ENCODE assay signal across 11 cellular contexts in the genomic region with DNA sequence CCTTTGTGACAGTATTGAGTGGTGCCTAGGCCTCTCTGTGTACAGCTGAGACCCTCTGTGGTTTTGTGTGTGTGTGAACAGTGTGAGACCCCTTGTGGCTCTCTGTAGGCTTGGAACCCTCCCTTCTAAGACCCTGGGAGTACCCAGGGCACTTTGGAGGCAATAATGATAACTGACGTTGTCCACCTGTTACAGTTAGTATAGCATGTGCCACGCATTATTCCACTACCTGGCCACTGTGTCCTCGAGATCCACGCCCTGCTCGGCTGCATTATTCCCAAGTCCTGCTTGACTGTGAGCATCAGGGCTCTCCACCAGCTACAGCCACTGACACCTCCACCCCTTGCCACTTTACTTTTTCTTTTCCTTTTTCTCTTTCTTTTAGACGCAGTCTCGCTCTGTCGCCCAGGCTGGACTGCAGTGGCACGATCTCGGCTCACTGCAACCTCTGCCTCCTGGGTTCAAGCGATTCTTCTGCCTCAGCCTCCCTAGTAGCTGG. TPM values are rescaled to one million over a fixed set of nuclear protein-coding genes. Genes with fewer than 3 reads are reported as not detected.
DNase-seq lines count a peak whose midpoint lies in the region; ATAC-seq, FAIRE-seq and TF ChIP-seq lines count a peak whose summit lies in the region.
"Had no signal": no experiment of that assay in that cellular context is flagged by ENCODE, and none has a peak within 500 bp of the region (broad histone marks: within the 10 kb centered on the region; RNA-seq: fewer than 3 reads in every experiment).

No MANE protein-coding gene starts in this region.

- peak overlapping the region; percentile 94 for H3K4me3 Mint-ChIP-seq in activated naive CD4-positive, alpha-beta T cell treated with anti-CD3 and anti-CD28 coated beads, Interleukin-2, amount 10 ng/mL, durations not matched to agents 7 days and 5 days
- H3K4me3 Mint-ChIP-seq in activated CD8-positive, alpha-beta T cell treated with anti-CD3 and anti-CD28 coated beads, Interleukin-2, amount 10 ng/mL, durations not matched to agents 7 days and 5 days = peak overlapping the region; percentile 87
- H3K4me3 Mint-ChIP-seq in type B pancreatic cell = peak overlapping the region; percentile 95

- H3K4me1 ChIP-seq in HepG2 (ENCODE audit: insufficient read depth, low read length) (peaks cover 81% of the 10 kb centered on the region), MM.1S (ENCODE audit: low read length) (no peaks in the 10 kb centered on the region)
- H3K4me1 ChIP-seq: BE2C had no signal

- H3K9me2 ChIP-seq in MM.1S (replicated peaks; ENCODE audit: insufficient read depth, low read length) = no peaks in the 10 kb centered on the region

- FAIRE-seq in HepG2 (lab: Jason Lieb, UNC) = no peak

- no peaks in the 10 kb centered on the region for H3K9me3 ChIP-seq in HepG2 (ENCODE audit: low read length)
- H3K9me3 ChIP-seq in MM.1S (replicated peaks; ENCODE audit: insufficient read depth, low read length) = no peaks in the 10 kb centered on the region
- H3K9me3 ChIP-seq: BE2C had no signal

- peak; percentile 14 for DNase-seq in activated naive CD4-positive, alpha-beta T cell treated with anti-CD3 and anti-CD28 coated beads, Interleukin-2, amount 10 ng/mL, durations not matched to agents 7 days and 5 days
- DNase-seq in activated naive CD4-positive, alpha-beta T cell treated with anti-CD3 and anti-CD28 coated beads, Interleukin-2, amount 50 U/mL, for 16 hours = no peak
- DNase-seq in activated CD8-positive, alpha-beta T cell treated with anti-CD3 and anti-CD28 coated beads, Interleukin-2, amount 10 ng/mL, durations not matched to agents 7 days and 5 days = no peak
- no peak for DNase-seq in HepG2 (ENCODE audit: low spot score)
- no peak for DNase-seq in type B pancreatic cell (ENCODE audit: extremely low spot score, unreplicated experiment)
- no peak for DNase-seq in GF-D8 (lab: John Stamatoyannopoulos, UW)
- DNase-seq in head of caudate nucleus = no peak
- DNase-seq in MM.1S = no peak
- DNase-seq: BE2C, NCI-H187 had no signal

- no peak overlapping the region for H2AFZ ChIP-seq in HepG2 (ENCODE audit: low read length)
- no peak overlapping the region for H2AFZ ChIP-seq in MM.1S (ENCODE audit: low read length)

- POLR2A ChIA-PET in activated CD8-positive, alpha-beta T cell treated with anti-CD3 and anti-CD28 coated beads, Interleukin-2, amount 10 ng/mL, durations not matched to agents 7 days and 5 days (lab: Charles Lee) = interaction anchor here (0.9 to 1.5 kb wide), 3 partner anchors 12 to 76 kb away, joined by 4 read pairs; a partner anchor contains a TSS
- POLR2A ChIA-PET in HepG2 (lab: Yijun Ruan, JAX) = interaction anchor here (2.6 kb wide), 1 partner anchor 41 kb away, joined by 9 read pairs; no protein-coding TSS in a partner anchor

- H3K36me3 ChIP-seq in HepG2 (replicated peaks in 1 of 2; ENCODE audit: control insufficient read depth in 1 of 2, insufficient read depth in 2 of 2, low read length in 2 of 2) (peaks cover 4% of the 10 kb centered on the region in 2 experiments; a peak in 4 of 5 replicates), MM.1S (replicated peaks; ENCODE audit: insufficient read depth, low read length) (no peaks in the 10 kb centered on the region)

- TF ChIP-seq CTCF in HepG2 (CRISPR knock-in tag; IDR thresholded peaks at IDR 0.05) (no peak), type B pancreatic cell (conservative IDR thresholded peaks at IDR 0.05) (no peak), MM.1S (IDR thresholded peaks at IDR 0.05; ENCODE audit: low read length) (no peak)

- H3K4me3 ChIP-seq in HepG2 (replicated peaks in 1 of 3; ENCODE audit: insufficient read depth in 1 of 3, low read depth in 2 of 3, low read length in 3 of 3) = peak overlapping the region; percentile 81 to 86 (median 81); a peak in 5 of 6 replicates
- no peak overlapping the region for H3K4me3 ChIP-seq in MM.1S (ENCODE audit: low read length)

- no peak for TF ChIP-seq POLR2A in HepG2 (IDR thresholded peaks at IDR 0.05; ENCODE audit: insufficient read depth in 1 of 2, low read depth in 2 of 2, low read length in 2 of 2)

- H3K27me3 Mint-ChIP-seq in activated naive CD4-positive, alpha-beta T cell treated with anti-CD3 and anti-CD28 coated beads, Interleukin-2, amount 10 ng/mL, durations not matched to agents 7 days and 5 days = no peaks in the 10 kb centered on the region
- no peaks in the 10 kb centered on the region for H3K27me3 Mint-ChIP-seq in activated CD8-positive, alpha-beta T cell treated with anti-CD3 and anti-CD28 coated beads, Interleukin-2, amount 10 ng/mL, durations not matched to agents 7 days and 5 days (ENCODE audit: low read depth)
- no peaks in the 10 kb centered on the region for H3K27me3 Mint-ChIP-seq in type B pancreatic cell

- H3K27ac Mint-ChIP-seq in activated naive CD4-positive, alpha-beta T cell treated with anti-CD3 and anti-CD28 coated beads, Interleukin-2, amount 10 ng/mL, durations not matched to agents 7 days and 5 days = peak overlapping the region; percentile 95
- H3K27ac Mint-ChIP-seq in activated CD8-positive, alpha-beta T cell treated with anti-CD3 and anti-CD28 coated beads, Interleukin-2, amount 10 ng/mL, durations not matched to agents 7 days and 5 days = peak overlapping the region; percentile 95
- peak overlapping the region; percentile 96 for H3K27ac Mint-ChIP-seq in type B pancreatic cell

- H4K20me1 ChIP-seq in HepG2 (ENCODE audit: insufficient read depth, low read length) (peaks cover 46% of the 10 kb centered on the region), MM.1S (ENCODE audit: insufficient read depth, low read length) (no peaks in the 10 kb centered on the region)

- H3K9ac ChIP-seq in HepG2 (ENCODE audit: insufficient read depth, low read depth, low read length) = peak overlapping the region; percentile 47; the same call in 1 of the 2 replicates
- no peak overlapping the region for H3K9ac ChIP-seq in MM.1S (ENCODE audit: low read length)

- CTCF ChIA-PET in activated naive CD4-positive, alpha-beta T cell treated with anti-CD3 and anti-CD28 coated beads, Interleukin-2, amount 10 ng/mL, durations not matched to agents 7 days and 5 days (lab: Charles Lee) = interaction anchor here (1.5 to 3.0 kb wide), 2 partner anchors 12 to 28 kb away, joined by 4 to 15 read pairs; no protein-coding TSS in a partner anchor
- CTCF ChIA-PET in activated CD8-positive, alpha-beta T cell treated with anti-CD3 and anti-CD28 coated beads, Interleukin-2, amount 10 ng/mL, durations not matched to agents 7 days and 5 days (lab: Charles Lee) = interaction anchor here (1.0 to 4.6 kb wide), 5 partner anchors 11 to 40 kb away, joined by 3 to 41 read pairs (median 9); no protein-coding TSS in a partner anchor
- CTCF ChIA-PET in HepG2 (lab: Yijun Ruan, JAX; ENCODE audit: low intra/inter-chr PET ratio, low total read pairs) = interaction anchor here (1.1 kb wide), 1 partner anchor 11 kb away, joined by 3 read pairs; no protein-coding TSS in a partner anchor

- TF ChIP-seq EP300 in HepG2 (IDR thresholded peaks at IDR 0.05; ENCODE audit: low read depth in 2 of 2, low read length in 2 of 2) = no peak
- no peak for TF ChIP-seq EP300 in HepG2 (CRISPR knock-in tag; IDR thresholded peaks at IDR 0.05; ENCODE audit: borderline replicate concordance)

- intact Hi-C loops in HepG2 (cut with micrococcal nuclease; ENCODE audit: unreplicated experiment) = no loop called here
- intact Hi-C loops in head of caudate nucleus (cut with DNase I) = no loop called here

- H3K79me2 ChIP-seq in HepG2 (ENCODE audit: insufficient read depth, low read length) (peaks cover 54% of the 10 kb centered on the region), MM.1S (ENCODE audit: low read length) (peaks cover 6% of the 10 kb centered on the region; the same call in 1 of the 2 replicates)

- no peaks in the 10 kb centered on the region for H3K9me3 Mint-ChIP-seq in activated naive CD4-positive, alpha-beta T cell treated with anti-CD3 and anti-CD28 coated beads, Interleukin-2, amount 10 ng/mL, durations not matched to agents 7 days and 5 days
- H3K9me3 Mint-ChIP-seq in activated CD8-positive, alpha-beta T cell treated with anti-CD3 and anti-CD28 coated beads, Interleukin-2, amount 10 ng/mL, durations not matched to agents 7 days and 5 days (ENCODE audit: insufficient read depth) = no peaks in the 10 kb centered on the region
- no peaks in the 10 kb centered on the region for H3K9me3 Mint-ChIP-seq in type B pancreatic cell

- 89% methylated on average over 11 of the region's 11 CpGs for WGBS in HepG2 (ENCODE audit: low lambda C conversion rate)

- H3K27ac ChIP-seq in HepG2 (ENCODE audit: extremely low read length, insufficient read depth, low read length) = peak overlapping the region; percentile 26
- no peak overlapping the region for H3K27ac ChIP-seq in MM.1S (ENCODE audit: low read length)

- H3K4me2 ChIP-seq in HepG2 (ENCODE audit: low read depth, low read length) (peak overlapping the region; percentile 79), MM.1S (ENCODE audit: low read depth, low read length) (no peak overlapping the region)

- no peak for TF ChIP-seq RAD21 in HepG2 (CRISPR knock-in tag; IDR thresholded peaks at IDR 0.05)

- H3K27me3 ChIP-seq in HepG2 (ENCODE audit: control insufficient read depth in 1 of 2, insufficient read depth in 2 of 2, low read length in 2 of 2) (no peaks in the 10 kb centered on the region; a peak in 1 of 5 replicates), MM.1S (replicated peaks; ENCODE audit: insufficient read depth, low read length) (no peaks in the 10 kb centered on the region)
- H3K27me3 ChIP-seq: BE2C had no signal

- H3K36me3 Mint-ChIP-seq in activated naive CD4-positive, alpha-beta T cell treated with anti-CD3 and anti-CD28 coated beads, Interleukin-2, amount 10 ng/mL, durations not matched to agents 7 days and 5 days = peaks cover 46% of the 10 kb centered on the region
- peaks cover 43% of the 10 kb centered on the region for H3K36me3 Mint-ChIP-seq in activated CD8-positive, alpha-beta T cell treated with anti-CD3 and anti-CD28 coated beads, Interleukin-2, amount 10 ng/mL, durations not matched to agents 7 days and 5 days (ENCODE audit: low read depth)
- H3K36me3 Mint-ChIP-seq in type B pancreatic cell = peaks cover 6% of the 10 kb centered on the region

- H3K4me1 Mint-ChIP-seq in activated naive CD4-positive, alpha-beta T cell treated with anti-CD3 and anti-CD28 coated beads, Interleukin-2, amount 10 ng/mL, durations not matched to agents 7 days and 5 days = peaks cover 69% of the 10 kb centered on the region
- peaks cover 55% of the 10 kb centered on the region for H3K4me1 Mint-ChIP-seq in activated CD8-positive, alpha-beta T cell treated with anti-CD3 and anti-CD28 coated beads, Interleukin-2, amount 10 ng/mL, durations not matched to agents 7 days and 5 days (ENCODE audit: low read depth)
- H3K4me1 Mint-ChIP-seq in type B pancreatic cell (ENCODE audit: unreplicated experiment) = peaks cover 44% of the 10 kb centered on the region

- no peak for ATAC-seq in activated CD8-positive, alpha-beta T cell treated with anti-CD3 and anti-CD28 coated beads, Interleukin-2, amount 10 ng/mL, durations not matched to agents 7 days and 5 days
- no peak for ATAC-seq in HepG2

- in situ Hi-C loops in HepG2 (cut with HindIII; ENCODE audit: extremely low pct_ligation_motif_present, low pct_unique_long_range_greater_than_20kb) = no loop called here

- H3F3A ChIP-seq in MM.1S (ENCODE audit: insufficient read depth, low read length) = no peaks in the 10 kb centered on the region

- BruUV-seq in HepG2 (replicated peaks; lab: Mats Ljungman, UMichigan) = no TSS peak

RNA-seq across cellular contexts. Expression of a gene that starts 2.0 kb away (rescaled TPM):
- 10 to 100 TPM; 76.2 to 81.8 TPM for total RNA-seq in activated CD8-positive, alpha-beta T cell treated with anti-CD3 and anti-CD28 coated beads, Interleukin-2, amount 10 ng/mL, durations not matched to agents 7 days and 5 days
- total RNA-seq in HepG2 (2016; rRNA removed; fragmentation: Illumina TruSeq; extraction: Trizol) (8.0 and 14.7 TPM in 2 replicates), type B pancreatic cell (ENCODE audit: low replicate concordance) (35.2 and 79.6 TPM in 2 replicates)
- 23.3 and 25.4 TPM in 2 replicates for total RNA-seq in HepG2 (2016; cell fraction: cytosol; rRNA removed; fragmentation: Illumina TruSeq; extraction: Trizol; ENCODE audit: low read depth)
- 7.2 and 15.9 TPM in 2 replicates for total RNA-seq in HepG2 (2016; cell fraction: insoluble cytoplasmic fraction; rRNA removed; fragmentation: Illumina TruSeq; extraction: Trizol)
- 26.9 and 28.0 TPM in 2 replicates for total RNA-seq in HepG2 (2016; cell fraction: membrane; rRNA removed; fragmentation: Illumina TruSeq; extraction: Trizol)
- 17.9 and 19.7 TPM in 2 replicates for total RNA-seq in HepG2 (2016; cell fraction: nucleus; rRNA removed; fragmentation: Illumina TruSeq; extraction: Trizol)
- polyA plus RNA-seq in HepG2 (2011; rRNA removed) = 171 and 181 TPM in 2 replicates
- 68.5 and 120 TPM in 2 replicates for polyA plus RNA-seq in HepG2 (2011; cell fraction: cytosol; rRNA removed)
- 669 and 1,022 TPM in 2 replicates for polyA plus RNA-seq in HepG2 (2011; cell fraction: nucleus; rRNA removed)
- polyA plus RNA-seq in HepG2 (2012) = 68.6 and 85.6 TPM in 2 replicates
- polyA plus RNA-seq in HepG2 (2016; cell fraction: cytosol; fragmentation: Illumina TruSeq; extraction: Trizol; ENCODE audit: low read depth) = 47.6 and 52.1 TPM in 2 replicates
- 11.6 and 19.2 TPM in 2 replicates for polyA plus RNA-seq in HepG2 (2016; cell fraction: insoluble cytoplasmic fraction; fragmentation: Illumina TruSeq; extraction: Trizol; ENCODE audit: low read depth)
- 43.5 and 50.9 TPM in 2 replicates for polyA plus RNA-seq in HepG2 (2016; cell fraction: membrane; fragmentation: Illumina TruSeq; extraction: Trizol; ENCODE audit: low read depth)
- 55.7 and 69.0 TPM in 2 replicates for polyA plus RNA-seq in HepG2 (2016; cell fraction: nucleus; fragmentation: Illumina TruSeq; extraction: Trizol; ENCODE audit: insufficient read depth, low read depth)
- 32.3 and 120 TPM in 2 replicates for polyA minus RNA-seq in HepG2 (2011; rRNA and poly(A)+ RNA removed; ENCODE audit: low replicate concordance)
- 59.4 and 66.8 TPM in 2 replicates for polyA minus RNA-seq in HepG2 (2011; cell fraction: cytosol; rRNA and poly(A)+ RNA removed)
- polyA minus RNA-seq in HepG2 (2011; cell fraction: nucleus; rRNA and poly(A)+ RNA removed) = 94.2 and 105 TPM in 2 replicates

RNA-seq across cellular contexts. Expression of a gene that starts 28.2 kb away (rescaled TPM):
- under 1 TPM; 0.37 to 0.57 TPM for total RNA-seq in activated CD8-positive, alpha-beta T cell treated with anti-CD3 and anti-CD28 coated beads, Interleukin-2, amount 10 ng/mL, durations not matched to agents 7 days and 5 days
- 1.5 and 2.7 TPM in 2 replicates for total RNA-seq in HepG2 (2016; rRNA removed; fragmentation: Illumina TruSeq; extraction: Trizol)
- 4.5 and 6.0 TPM in 2 replicates for total RNA-seq in HepG2 (2016; cell fraction: cytosol; rRNA removed; fragmentation: Illumina TruSeq; extraction: Trizol; ENCODE audit: low read depth)
- total RNA-seq in HepG2 (2016; cell fraction: insoluble cytoplasmic fraction; rRNA removed; fragmentation: Illumina TruSeq; extraction: Trizol) = 1.1 and 2.5 TPM in 2 replicates
- 6.4 and 8.1 TPM in 2 replicates for total RNA-seq in HepG2 (2016; cell fraction: membrane; rRNA removed; fragmentation: Illumina TruSeq; extraction: Trizol)
- 1.5 and 2.0 TPM in 2 replicates for total RNA-seq in HepG2 (2016; cell fraction: nucleus; rRNA removed; fragmentation: Illumina TruSeq; extraction: Trizol)
- polyA plus RNA-seq in HepG2 (2011; rRNA removed) = 20.1 and 24.5 TPM in 2 replicates
- 14.0 and 14.1 TPM in 2 replicates for polyA plus RNA-seq in HepG2 (2011; cell fraction: cytosol; rRNA removed)
- polyA plus RNA-seq in HepG2 (2011; cell fraction: nucleus; rRNA removed) = 42.7 and 48.8 TPM in 2 replicates
- polyA plus RNA-seq in HepG2 (2012) = 5.5 and 5.6 TPM in 2 replicates
- 8.2 and 8.5 TPM in 2 replicates for polyA plus RNA-seq in HepG2 (2016; cell fraction: cytosol; fragmentation: Illumina TruSeq; extraction: Trizol; ENCODE audit: low read depth)
- polyA plus RNA-seq in HepG2 (2016; cell fraction: insoluble cytoplasmic fraction; fragmentation: Illumina TruSeq; extraction: Trizol; ENCODE audit: low read depth) = 1.9 and 2.0 TPM in 2 replicates
- 8.0 and 8.2 TPM in 2 replicates for polyA plus RNA-seq in HepG2 (2016; cell fraction: membrane; fragmentation: Illumina TruSeq; extraction: Trizol; ENCODE audit: low read depth)
- 6.6 and 6.8 TPM in 2 replicates for polyA plus RNA-seq in HepG2 (2016; cell fraction: nucleus; fragmentation: Illumina TruSeq; extraction: Trizol; ENCODE audit: insufficient read depth, low read depth)
- 0.89 and 10.7 TPM in 2 replicates for polyA minus RNA-seq in HepG2 (2011; rRNA and poly(A)+ RNA removed; ENCODE audit: low replicate concordance)
- polyA minus RNA-seq in HepG2 (2011; cell fraction: cytosol; rRNA and poly(A)+ RNA removed) = 4.2 TPM in 2 replicates
- polyA minus RNA-seq in HepG2 (2011; cell fraction: nucleus; rRNA and poly(A)+ RNA removed) = 10.8 and 11.2 TPM in 2 replicates
- 0.88 and 1.1 TPM in 2 replicates for total RNA-seq in type B pancreatic cell (ENCODE audit: low replicate concordance)

RNA-seq across cellular contexts. Expression of a gene that starts 38.1 kb away (rescaled TPM):
- total RNA-seq in activated CD8-positive, alpha-beta T cell treated with anti-CD3 and anti-CD28 coated beads, Interleukin-2, amount 10 ng/mL, durations not matched to agents 7 days and 5 days = 10 to 100 TPM; 13.7 to 14.2 TPM
- total RNA-seq in HepG2 (2016; rRNA removed; fragmentation: Illumina TruSeq; extraction: Trizol) = 5.5 and 6.3 TPM in 2 replicates
- 0.61 and 0.88 TPM in 2 replicates for total RNA-seq in HepG2 (2016; cell fraction: cytosol; rRNA removed; fragmentation: Illumina TruSeq; extraction: Trizol; ENCODE audit: low read depth)
- 4.8 and 6.5 TPM in 2 replicates for total RNA-seq in HepG2 (2016; cell fraction: insoluble cytoplasmic fraction; rRNA removed; fragmentation: Illumina TruSeq; extraction: Trizol)
- 3.4 TPM in 2 replicates for total RNA-seq in HepG2 (2016; cell fraction: membrane; rRNA removed; fragmentation: Illumina TruSeq; extraction: Trizol)
- total RNA-seq in HepG2 (2016; cell fraction: nucleus; rRNA removed; fragmentation: Illumina TruSeq; extraction: Trizol) = 4.8 and 6.0 TPM in 2 replicates
- 9.1 and 11.5 TPM in 2 replicates for polyA plus RNA-seq in HepG2 (2011; rRNA removed)
- polyA plus RNA-seq in HepG2 (2011; cell fraction: cytosol; rRNA removed) = 6.9 and 7.9 TPM in 2 replicates
- 8.8 and 9.8 TPM in 2 replicates for polyA plus RNA-seq in HepG2 (2011; cell fraction: nucleus; rRNA removed)
- 4.4 and 4.5 TPM in 2 replicates for polyA plus RNA-seq in HepG2 (2012)
- 0.40 and 0.45 TPM in 2 replicates for polyA plus RNA-seq in HepG2 (2016; cell fraction: cytosol; fragmentation: Illumina TruSeq; extraction: Trizol; ENCODE audit: low read depth)
- 2.9 and 3.3 TPM in 2 replicates for polyA plus RNA-seq in HepG2 (2016; cell fraction: insoluble cytoplasmic fraction; fragmentation: Illumina TruSeq; extraction: Trizol; ENCODE audit: low read depth)
- 1.0 and 1.2 TPM in 2 replicates for polyA plus RNA-seq in HepG2 (2016; cell fraction: membrane; fragmentation: Illumina TruSeq; extraction: Trizol; ENCODE audit: low read depth)
- polyA plus RNA-seq in HepG2 (2016; cell fraction: nucleus; fragmentation: Illumina TruSeq; extraction: Trizol; ENCODE audit: insufficient read depth, low read depth) = 3.7 and 4.6 TPM in 2 replicates
- polyA minus RNA-seq in HepG2 (2011; rRNA and poly(A)+ RNA removed; ENCODE audit: low replicate concordance) = 5.1 and 35.3 TPM in 2 replicates
- polyA minus RNA-seq in HepG2 (2011; cell fraction: cytosol; rRNA and poly(A)+ RNA removed) = 17.0 and 18.6 TPM in 2 replicates
- polyA minus RNA-seq in HepG2 (2011; cell fraction: nucleus; rRNA and poly(A)+ RNA removed) = 31.9 and 39.7 TPM in 2 replicates
- 5.8 and 6.5 TPM in 2 replicates for total RNA-seq in type B pancreatic cell (ENCODE audit: low replicate concordance)

RNA-seq across cellular contexts. Expression of a gene that starts 39.4 kb away (rescaled TPM):
- not detected for total RNA-seq in activated CD8-positive, alpha-beta T cell treated with anti-CD3 and anti-CD28 coated beads, Interleukin-2, amount 10 ng/mL, durations not matched to agents 7 days and 5 days
- 23.9 and 46.7 TPM in 2 replicates for total RNA-seq in HepG2 (2016; rRNA removed; fragmentation: Illumina TruSeq; extraction: Trizol)
- 42.7 and 50.6 TPM in 2 replicates for total RNA-seq in HepG2 (2016; cell fraction: cytosol; rRNA removed; fragmentation: Illumina TruSeq; extraction: Trizol; ENCODE audit: low read depth)
- 21.2 and 50.0 TPM in 2 replicates for total RNA-seq in HepG2 (2016; cell fraction: insoluble cytoplasmic fraction; rRNA removed; fragmentation: Illumina TruSeq; extraction: Trizol)
- total RNA-seq in HepG2 (2016; cell fraction: membrane; rRNA removed; fragmentation: Illumina TruSeq; extraction: Trizol) = 54.3 and 66.8 TPM in 2 replicates
- 45.3 and 57.3 TPM in 2 replicates for total RNA-seq in HepG2 (2016; cell fraction: nucleus; rRNA removed; fragmentation: Illumina TruSeq; extraction: Trizol)
- polyA plus RNA-seq in HepG2 (2011; rRNA removed) = 261 and 364 TPM in 2 replicates
- 287 and 379 TPM in 2 replicates for polyA plus RNA-seq in HepG2 (2011; cell fraction: cytosol; rRNA removed)
- 902 and 1,132 TPM in 2 replicates for polyA plus RNA-seq in HepG2 (2011; cell fraction: nucleus; rRNA removed)
- polyA plus RNA-seq in HepG2 (2012) = 157 and 225 TPM in 2 replicates
- polyA plus RNA-seq in HepG2 (2016; cell fraction: cytosol; fragmentation: Illumina TruSeq; extraction: Trizol; ENCODE audit: low read depth) = 63.0 and 76.1 TPM in 2 replicates
- 32.2 and 40.3 TPM in 2 replicates for polyA plus RNA-seq in HepG2 (2016; cell fraction: insoluble cytoplasmic fraction; fragmentation: Illumina TruSeq; extraction: Trizol; ENCODE audit: low read depth)
- 76.4 and 86.0 TPM in 2 replicates for polyA plus RNA-seq in HepG2 (2016; cell fraction: membrane; fragmentation: Illumina TruSeq; extraction: Trizol; ENCODE audit: low read depth)
- 121 and 129 TPM in 2 replicates for polyA plus RNA-seq in HepG2 (2016; cell fraction: nucleus; fragmentation: Illumina TruSeq; extraction: Trizol; ENCODE audit: insufficient read depth, low read depth)
- 189 TPM in 1 of 2 replicates, not detected in the other for polyA minus RNA-seq in HepG2 (2011; rRNA and poly(A)+ RNA removed; ENCODE audit: low replicate concordance)
- 86.7 and 119 TPM in 2 replicates for polyA minus RNA-seq in HepG2 (2011; cell fraction: cytosol; rRNA and poly(A)+ RNA removed)
- 78.7 and 86.0 TPM in 2 replicates for polyA minus RNA-seq in HepG2 (2011; cell fraction: nucleus; rRNA and poly(A)+ RNA removed)
- total RNA-seq in type B pancreatic cell (ENCODE audit: low replicate concordance) = 15.1 and 17.1 TPM in 2 replicates
- total RNA-seq: T-helper 1 cell treated with Interleukin-12 subunit alpha and Interleukin-12 subunit beta and Interleukin-4 antibody, amounts not matched to agents 30 ng/mL and 1 ng/mL, for 36 hours had no signal
